2 cellular contexts compared by ENCODE assay signal in the genomic region with DNA sequence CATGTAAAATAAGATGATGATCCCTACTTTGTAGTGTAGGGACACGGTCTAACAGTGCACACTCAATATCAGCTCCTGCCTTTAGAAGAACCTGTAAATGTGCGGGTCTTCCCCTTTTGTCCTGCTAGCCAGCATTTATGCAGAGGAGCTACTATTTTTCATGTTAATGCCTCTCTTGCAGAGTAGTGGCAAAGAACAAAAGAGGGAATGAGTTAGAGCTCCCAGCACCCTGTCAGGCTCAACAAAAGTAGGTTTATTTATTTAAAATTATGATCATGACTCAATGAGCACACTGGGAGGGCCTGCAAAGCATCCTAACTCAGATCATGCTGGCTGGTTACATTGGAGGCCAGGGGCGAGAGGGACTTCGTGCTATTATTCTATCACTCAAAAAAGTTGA.
TF ChIP-seq lines count a peak whose summit lies in the region.

No MANE protein-coding gene starts in this region.

TF ChIP-seq in GM23338, 12 proteins besides CTCF, POLR2A, EP300 and RAD21:
- TF ChIP-seq NANOG (IDR thresholded peaks at IDR 0.05; ENCODE audit: borderline replicate concordance): peak; percentile 78; the same call in 1 of the 2 replicates
- no peak for TF ChIP-seq ZNF114 (CRISPR knock-in tag; IDR thresholded peaks at IDR 0.05)
- TF ChIP-seq, protein P1, sequence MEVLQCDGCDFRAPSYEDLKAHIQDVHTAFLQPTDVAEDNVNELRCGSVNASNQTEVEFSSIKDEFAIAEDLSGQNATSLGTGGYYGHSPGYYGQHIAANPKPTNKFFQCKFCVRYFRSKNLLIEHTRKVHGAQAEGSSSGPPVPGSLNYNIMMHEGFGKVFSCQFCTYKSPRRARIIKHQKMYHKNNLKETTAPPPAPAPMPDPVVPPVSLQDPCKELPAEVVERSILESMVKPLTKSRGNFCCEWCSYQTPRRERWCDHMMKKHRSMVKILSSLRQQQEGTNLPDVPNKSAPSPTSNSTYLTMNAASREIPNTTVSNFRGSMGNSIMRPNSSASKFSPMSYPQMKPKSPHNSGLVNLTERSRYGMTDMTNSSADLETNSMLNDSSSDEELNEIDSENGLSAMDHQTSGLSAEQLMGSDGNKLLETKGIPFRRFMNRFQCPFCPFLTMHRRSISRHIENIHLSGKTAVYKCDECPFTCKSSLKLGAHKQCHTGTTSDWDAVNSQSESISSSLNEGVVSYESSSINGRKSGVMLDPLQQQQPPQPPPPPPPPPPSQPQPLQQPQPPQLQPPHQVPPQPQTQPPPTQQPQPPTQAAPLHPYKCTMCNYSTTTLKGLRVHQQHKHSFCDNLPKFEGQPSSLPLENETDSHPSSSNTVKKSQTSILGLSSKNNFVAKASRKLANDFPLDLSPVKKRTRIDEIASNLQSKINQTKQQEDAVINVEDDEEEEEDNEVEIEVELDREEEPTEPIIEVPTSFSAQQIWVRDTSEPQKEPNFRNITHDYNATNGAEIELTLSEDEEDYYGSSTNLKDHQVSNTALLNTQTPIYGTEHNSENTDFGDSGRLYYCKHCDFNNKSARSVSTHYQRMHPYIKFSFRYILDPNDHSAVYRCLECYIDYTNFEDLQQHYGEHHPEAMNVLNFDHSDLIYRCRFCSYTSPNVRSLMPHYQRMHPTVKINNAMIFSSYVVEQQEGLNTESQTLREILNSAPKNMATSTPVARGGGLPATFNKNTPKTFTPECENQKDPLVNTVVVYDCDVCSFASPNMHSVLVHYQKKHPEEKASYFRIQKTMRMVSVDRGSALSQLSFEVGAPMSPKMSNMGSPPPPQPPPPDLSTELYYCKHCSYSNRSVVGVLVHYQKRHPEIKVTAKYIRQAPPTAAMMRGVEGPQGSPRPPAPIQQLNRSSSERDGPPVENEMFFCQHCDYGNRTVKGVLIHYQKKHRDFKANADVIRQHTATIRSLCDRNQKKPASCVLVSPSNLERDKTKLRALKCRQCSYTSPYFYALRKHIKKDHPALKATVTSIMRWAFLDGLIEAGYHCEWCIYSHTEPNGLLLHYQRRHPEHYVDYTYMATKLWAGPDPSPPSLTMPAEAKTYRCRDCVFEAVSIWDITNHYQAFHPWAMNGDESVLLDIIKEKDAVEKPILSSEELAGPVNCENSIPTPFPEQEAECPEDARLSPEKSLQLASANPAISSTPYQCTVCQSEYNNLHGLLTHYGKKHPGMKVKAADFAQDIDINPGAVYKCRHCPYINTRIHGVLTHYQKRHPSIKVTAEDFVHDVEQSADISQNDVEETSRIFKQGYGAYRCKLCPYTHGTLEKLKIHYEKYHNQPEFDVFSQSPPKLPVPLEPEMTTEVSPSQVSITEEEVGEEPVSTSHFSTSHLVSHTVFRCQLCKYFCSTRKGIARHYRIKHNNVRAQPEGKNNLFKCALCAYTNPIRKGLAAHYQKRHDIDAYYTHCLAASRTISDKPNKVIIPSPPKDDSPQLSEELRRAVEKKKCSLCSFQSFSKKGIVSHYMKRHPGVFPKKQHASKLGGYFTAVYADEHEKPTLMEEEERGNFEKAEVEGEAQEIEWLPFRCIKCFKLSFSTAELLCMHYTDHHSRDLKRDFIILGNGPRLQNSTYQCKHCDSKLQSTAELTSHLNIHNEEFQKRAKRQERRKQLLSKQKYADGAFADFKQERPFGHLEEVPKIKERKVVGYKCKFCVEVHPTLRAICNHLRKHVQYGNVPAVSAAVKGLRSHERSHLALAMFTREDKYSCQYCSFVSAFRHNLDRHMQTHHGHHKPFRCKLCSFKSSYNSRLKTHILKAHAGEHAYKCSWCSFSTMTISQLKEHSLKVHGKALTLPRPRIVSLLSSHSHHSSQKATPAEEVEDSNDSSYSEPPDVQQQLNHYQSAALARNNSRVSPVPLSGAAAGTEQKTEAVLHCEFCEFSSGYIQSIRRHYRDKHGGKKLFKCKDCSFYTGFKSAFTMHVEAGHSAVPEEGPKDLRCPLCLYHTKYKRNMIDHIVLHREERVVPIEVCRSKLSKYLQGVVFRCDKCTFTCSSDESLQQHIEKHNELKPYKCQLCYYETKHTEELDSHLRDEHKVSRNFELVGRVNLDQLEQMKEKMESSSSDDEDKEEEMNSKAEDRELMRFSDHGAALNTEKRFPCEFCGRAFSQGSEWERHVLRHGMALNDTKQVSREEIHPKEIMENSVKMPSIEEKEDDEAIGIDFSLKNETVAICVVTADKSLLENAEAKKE (CRISPR knock-in tag; IDR thresholded peaks at IDR 0.05): 0 out of 2 replicates have a peak, but pooled peaks have one; percentile 11
- TF ChIP-seq EZH2phosphoT487 (IDR thresholded peaks at IDR 0.05; ENCODE audit: unreplicated experiment): no peak

TF ChIP-seq in H1, 55 proteins besides CTCF, POLR2A, EP300 and RAD21:
- TF ChIP-seq SIRT6 (IDR thresholded peaks at IDR 0.05; ENCODE audit: low read length) (no peak), HDAC2 (IDR thresholded peaks at IDR 0.05; ENCODE audit: borderline replicate concordance in 1 of 2, low read depth in 2 of 2, low read length in 2 of 2) (peak in 1 of 2 experiments; percentile 89; a peak in 1 of 4 replicates), POU5F1 (IDR thresholded peaks at IDR 0.05; ENCODE audit: low read depth, low read length) (0 out of 2 replicates have a peak, but pooled peaks have one; percentile 37), NANOG (IDR thresholded peaks at IDR 0.05; ENCODE audit: insufficient read depth, low read depth, low read length, poor library complexity, severe bottlenecking) (peak; percentile 35)
TF ChIP-seq in H1: peak in this region for 3.
